8 cellular contexts compared by ENCODE assay signal in the genomic region with DNA sequence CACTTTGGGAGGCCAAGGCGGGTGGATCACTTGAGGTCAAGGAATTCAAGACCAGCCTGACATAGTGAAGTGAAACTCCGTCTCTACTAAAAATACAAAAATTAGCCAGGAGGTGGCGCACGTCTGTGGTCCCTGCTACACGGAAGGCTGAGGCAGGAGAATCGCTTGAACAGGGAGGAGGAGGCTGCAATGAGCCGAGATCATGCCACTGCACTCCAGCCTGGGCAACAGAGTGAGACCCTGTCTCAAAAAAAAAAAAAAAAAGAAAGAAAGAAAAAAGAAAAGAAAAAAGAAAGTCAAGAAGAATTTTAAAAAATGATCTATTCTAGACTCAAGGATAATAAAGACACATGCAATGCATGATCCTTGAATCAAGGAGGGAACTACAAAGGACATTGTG. TPM values are rescaled to one million over a fixed set of nuclear protein-coding genes. Genes with fewer than 3 reads are reported as not detected.
A peak's percentile ranks its signal among the peaks of the same experiment; 100 is the strongest.
DNase-seq lines count a peak whose midpoint lies in the region; ATAC-seq and TF ChIP-seq lines count a peak whose summit lies in the region.
"Not testable (repeated sequence)": the region's sequence is repeated elsewhere in the genome, so short reads cannot be mapped to it uniquely, and the experiment has no call there.

No MANE protein-coding gene starts in this region.

- peak; percentile 83 for DNase-seq in DMS53 (lab: John Stamatoyannopoulos, UW)
- DNase-seq in HK-2 (ENCODE audit: unreplicated experiment): peak; percentile 37
- peak; percentile 78 for DNase-seq in NCI-H82 (lab: John Stamatoyannopoulos, UW)
- peak; percentile 9 to 17 (median 14) for DNase-seq in activated CD4-positive, CD25-positive, alpha-beta regulatory T cell (lab: John Stamatoyannopoulos, UW)
- DNase-seq in astrocyte of the hippocampus (ENCODE audit: low read depth, low spot score): peak; percentile 25
- peak; percentile 76 for DNase-seq in Right ventricle myocardium inferior (ENCODE audit: missing footprints)
- DNase-seq in omental fat pad (ENCODE audit: low spot score): peak; percentile 31
- DNase-seq in stimulated activated naive CD8-positive, alpha-beta T cell treated with anti-CD3 and anti-CD28 coated beads, Interleukin-15, Interleukin-2, amounts not matched to agents 100 U/mL and 50 U/mL, for 24 hours: peak; percentile 60

- ATAC-seq in Right ventricle myocardium inferior: peak; percentile 42
- ATAC-seq in omental fat pad (ENCODE audit: low FRiP score): not testable (repeated sequence)
- peak; percentile 46 for ATAC-seq in stimulated activated naive CD8-positive, alpha-beta T cell treated with anti-CD3 and anti-CD28 coated beads, Interleukin-15, Interleukin-2, amounts not matched to agents 100 U/mL and 50 U/mL, for 24 hours

- not testable (repeated sequence) for TF ChIP-seq CTCF in omental fat pad (IDR thresholded peaks at IDR 0.05)

- intact Hi-C loops in Right ventricle myocardium inferior (cut with DNase I): loop anchor here (2.0 to 5.0 kb wide), 2 partner anchors 23 to 61 kb away; no protein-coding TSS in a partner anchor

RNA-seq across cellular contexts. Expression of a gene that starts 32.8 kb away (rescaled TPM):
- total RNA-seq in Right ventricle myocardium inferior: 0.60 TPM
- total RNA-seq in omental fat pad: 1 to 10 TPM in 1 of 4 donors, under 1 TPM in 3; 0.56 to 1.9 (median 0.80) TPM

RNA-seq across cellular contexts. Expression of a gene that starts 36.0 kb away (rescaled TPM):
- total RNA-seq in Right ventricle myocardium inferior (not detected), omental fat pad (not detected)

RNA-seq across cellular contexts. Expression of a gene that starts 46.8 kb away (rescaled TPM):
- total RNA-seq in Right ventricle myocardium inferior (246 TPM), omental fat pad (not detected)

Comparison
In these comparisons a context has a peak if more than half of its experiments do, and no peak if none do; other contexts are left out.
1. DNase-seq: peak in every context shown above with its lines; median percentile 83 in DMS53; 78 in NCI-H82; 76 in Right ventricle myocardium inferior; 60 in stimulated activated naive CD8-positive, alpha-beta T cell treated with anti-CD3 and anti-CD28 coated beads, Interleukin-15, Interleukin-2, amounts not matched to agents 100 U/mL and 50 U/mL, for 24 hours; 37 in HK-2; 31 in omental fat pad; 25 in astrocyte of the hippocampus; 14 in activated CD4-positive, CD25-positive, alpha-beta regulatory T cell.
2. RNA of a gene that starts 46.8 kb away (total RNA-seq): 246 TPM in Right ventricle myocardium inferior (single experiment); not detected in omental fat pad; every median in the first group is over 100 times any median in the second.